In genomic region chr7:82154728-82155127, GRCh38 we compare ENCODE assay signal across 17 cellular contexts.
"Had no signal": no experiment of that assay in that cellular context is flagged by ENCODE, and none has a peak within 500 bp of the region (broad histone marks: within the 10 kb centered on the region; RNA-seq: fewer than 3 reads in every experiment).

No MANE protein-coding gene starts in this region.

- H3K27me3 Mint-ChIP-seq: T-cell had no signal

- H3K27ac Mint-ChIP-seq: T-cell had no signal

- H3K4me2 ChIP-seq: SK-N-SH had no signal

- H3K9me3 ChIP-seq: SK-N-SH had no signal

- H3K4me3 Mint-ChIP-seq: T-cell had no signal

- H3K36me3 Mint-ChIP-seq: T-cell had no signal

- H3K4me1 Mint-ChIP-seq: T-cell had no signal

- H3K9ac ChIP-seq: SK-N-SH had no signal

- DNase-seq: KBM-7; MV-4-11; NCI-H1048; NCI-H1105; NCI-H1694; NCI-H2107; NCI-H345; NCI-H446 treated with DMSO at 0.1 percent for 48 hours; NCI-H510A treated with DMSO at 0.1 percent for 48 hours; NCI-H526; NK-92 treated with Interleukin-12 subunit alpha and Interleukin-12 subunit beta, amount 100 ng/mL, for 24 hours; PC-3; SHP77; SK-N-SH; SW 1271; T-cell had no signal

- H3K27ac ChIP-seq: RWPE1 had no signal
